ENCODE assay signal across 8 cellular contexts in genomic region chr2:182240862-182241371, GRCh38.
DNase-seq lines count a peak whose midpoint lies in the region; ATAC-seq and TF ChIP-seq lines count a peak whose summit lies in the region.

No MANE protein-coding gene starts in this region.

- H3K4me3 ChIP-seq in Peyer's patch: no peak overlapping the region

- peaks cover 9% of the 10 kb centered on the region for H3K4me1 Mint-ChIP-seq in osteocyte (ENCODE audit: unreplicated experiment)

- H3K4me1 ChIP-seq in Peyer's patch: no peaks in the 10 kb centered on the region

- H3K36me3 Mint-ChIP-seq in osteocyte (ENCODE audit: unreplicated experiment): peaks cover 3% of the 10 kb centered on the region

- H3K27ac Mint-ChIP-seq in osteocyte (ENCODE audit: unreplicated experiment): no peak overlapping the region

- no peak for TF ChIP-seq POLR2A in Peyer's patch (IDR thresholded peaks at IDR 0.05)

- peak; percentile 34 for DNase-seq in activated CD4-positive, alpha-beta T cell treated with anti-CD3 and anti-CD28 coated beads for 48 hours
- DNase-seq in activated CD4-positive, alpha-beta T cell treated with anti-CD3 and anti-CD28 coated beads for 1 hour: no peak
- DNase-seq in Peyer's patch (peak in 1 of 3 donors; percentile 63), osteocyte (ENCODE audit: extremely low spot score, unreplicated experiment) (no peak)
- DNase-seq in activated effector memory CD4-positive, alpha-beta T cell treated with anti-CD3 and anti-CD28 coated beads, Interleukin-2, amount 50 U/mL, for 16 hours: no peak

- peak in 4 of 6 experiments; percentile 22 to 51 (median 45) for TF ChIP-seq CTCF in Peyer's patch (IDR thresholded peaks at IDR 0.05)
- TF ChIP-seq CTCF in osteocyte (IDR thresholded peaks at IDR 0.05): peak; percentile 44

- H3K9me3 Mint-ChIP-seq in osteocyte (ENCODE audit: unreplicated experiment): peaks cover 9% of the 10 kb centered on the region

- H3K4me3 Mint-ChIP-seq in osteocyte (ENCODE audit: unreplicated experiment): no peak overlapping the region

- no peak overlapping the region for H3K27ac ChIP-seq in Peyer's patch

- H3K36me3 ChIP-seq in Peyer's patch: no peaks in the 10 kb centered on the region

- no peaks in the 10 kb centered on the region for H3K9me3 ChIP-seq in Peyer's patch

- H3K27me3 Mint-ChIP-seq in osteocyte (ENCODE audit: unreplicated experiment): no peaks in the 10 kb centered on the region

- ATAC-seq in GM21447 (IDR thresholded peaks at IDR 0.05; ENCODE audit: unreplicated experiment) (peak; percentile 100), HG03469 (IDR thresholded peaks at IDR 0.05; ENCODE audit: unreplicated experiment) (peak; percentile 100), esophagus mucosa (peak; percentile 37)

- H3K27me3 ChIP-seq in Peyer's patch: no peaks in the 10 kb centered on the region

Comparison
In these comparisons a context has a peak if more than half of its experiments do, and no peak if none do; other contexts are left out.
1. ATAC-seq: peak in every context shown above with its lines; median percentile 100 in GM21447; 100 in HG03469; 37 in esophagus mucosa.